21 cellular contexts compared by ENCODE assay signal in genomic region chr19:39871886-39872866, GRCh38. TPM values are rescaled to one million over a fixed set of nuclear protein-coding genes. Genes with fewer than 3 reads are reported as not detected.
DNase-seq lines count a peak whose midpoint lies in the region; ATAC-seq, FAIRE-seq and TF ChIP-seq lines count a peak whose summit lies in the region.
"Had no signal": no experiment of that assay in that cellular context is flagged by ENCODE, and none has a peak within 500 bp of the region (broad histone marks: within the 10 kb centered on the region; RNA-seq: fewer than 3 reads in every experiment).

No MANE protein-coding gene starts in this region.

- ATAC-seq in GM19452 (IDR thresholded peaks at IDR 0.05; ENCODE audit: unreplicated experiment), result no peak

- no peak overlapping the region for H2AK5ac ChIP-seq in H1 (ENCODE audit: low read depth, low read length)
- peak overlapping the region; percentile 43 for H2AK5ac ChIP-seq in neuronal stem cell (ENCODE audit: low read depth, low read length)

- WGBS in H1 (ENCODE audit: extremely low coverage in 1 of 2, insufficient coverage in 1 of 2, insufficient read length in 1 of 2, insufficient replicate concordance in 2 of 2, low coverage in 1 of 2, low lambda C conversion rate in 2 of 2, missing lambda C conversion rate in 1 of 2), 2 experiments, result 94% methylated on average over 39 of the region's 47 CpGs; no CpG with 5 or more reads in 1 of the 2 experiments
- whole genome bisulfite sequencing in neuronal stem cell (ENCODE audit: extremely low coverage in 2 of 2, insufficient read length in 2 of 2, insufficient replicate concordance in 1 of 2), 2 donors, result no CpG with 5 or more reads among the region's 47 CpGs

- DNase-seq in H7 (peak; percentile 36), H1 (ENCODE audit: low read depth in 1 of 2, low spot score in 2 of 2) (no peak), neuronal stem cell (ENCODE audit: low spot score) (no peak), hippocampal formation (lab: John Stamatoyannopoulos, UW) (no peak)
- DNase-seq in effector CD4-positive, alpha-beta T cell, result no peak
- DNase-seq: ACHN; BE2C; C1 segment of cervical spinal cord; CD4-positive, CD25-positive, alpha-beta regulatory T cell; CD8-positive, alpha-beta memory T cell; COR-L47; DMS 273 treated with DMSO at 0.1 percent for 48 hours; DMS79; GDM1; GOT3 had no signal

- no peak for TF ChIP-seq POLR2A in H1 (IDR thresholded peaks at IDR 0.05; ENCODE audit: control extremely low read depth in 1 of 2, low read depth in 2 of 2, low read length in 2 of 2)

- H3K9ac ChIP-seq in H1 (replicated peaks in 1 of 4; ENCODE audit: extremely low read depth in 1 of 4, low read depth in 3 of 4, low read length in 3 of 4), result no peak overlapping the region
- H3K9ac ChIP-seq in neuronal stem cell (ENCODE audit: low read depth, low read length, poor library complexity), result peak overlapping the region; percentile 21

- no peak for FAIRE-seq in H1 (lab: Jason Lieb, UNC)
- FAIRE-seq: A204.1, GM12892, GM18507 had no signal

- H3K79me1 ChIP-seq in H1 (ENCODE audit: low read depth, low read length) (no peaks in the 10 kb centered on the region), neuronal stem cell (ENCODE audit: low read depth, low read length) (no peaks in the 10 kb centered on the region)

- H3K4me2 ChIP-seq in H1 (ENCODE audit: insufficient read depth in 1 of 2, low read depth in 2 of 2, low read length in 2 of 2) (no peak overlapping the region), neuronal stem cell (ENCODE audit: insufficient read depth, low read length, poor library complexity, severe bottlenecking) (no peak overlapping the region)

- TF ChIP-seq CTCF in HEK293 (tag by site-specific recombination; IDR thresholded peaks at IDR 0.05), result no peak
- no peak for TF ChIP-seq CTCF in H1 (IDR thresholded peaks at IDR 0.05; ENCODE audit: control extremely low read depth in 1 of 3, insufficient read depth in 1 of 3, low read depth in 1 of 3, low read length in 3 of 3)

- H3K23ac ChIP-seq in H1 (ENCODE audit: insufficient read length) (no peak overlapping the region), neuronal stem cell (ENCODE audit: low read depth, low read length, poor library complexity) (no peak overlapping the region)

- H2BK12ac ChIP-seq in H1 (ENCODE audit: low read depth, low read length) (no peak overlapping the region), neuronal stem cell (ENCODE audit: low read length) (no peak overlapping the region)

- H3K56ac ChIP-seq in H1 (replicated peaks; ENCODE audit: insufficient read length, low read depth, low read length), result no peak overlapping the region

- CTCF ChIA-PET in HEK293 (lab: Yijun Ruan, JAX) (interaction anchor here (0.7 kb wide), 1 partner anchor 27 kb away, joined by 3 read pairs; no protein-coding TSS in a partner anchor), H1 (lab: Charles Lee; ENCODE audit: partially characterized antibody) (no interaction called here)

- H4K5ac ChIP-seq in H1 (ENCODE audit: insufficient read length, low read depth, low read length), result no peak overlapping the region

- H2BK5ac ChIP-seq in H1 (ENCODE audit: low read depth, low read length) (no peak overlapping the region), neuronal stem cell (ENCODE audit: low read length) (no peak overlapping the region)

- H3K14ac ChIP-seq in H1 (ENCODE audit: insufficient read length) (no peak overlapping the region), neuronal stem cell (ENCODE audit: low read length) (no peak overlapping the region)

- H3K79me2 ChIP-seq in H1 (ENCODE audit: control insufficient read depth in 1 of 2, insufficient read depth in 2 of 2, low read length in 2 of 2), result no peaks in the 10 kb centered on the region

- no peak for TF ChIP-seq EP300 in H1 (IDR thresholded peaks at IDR 0.05; ENCODE audit: borderline replicate concordance in 1 of 2, low read depth in 2 of 2, low read length in 2 of 2)

- TF ChIP-seq RAD21 in H1 (IDR thresholded peaks at IDR 0.05 in 1 of 2, conservative IDR thresholded peaks at IDR 0.05 in 1 of 2; ENCODE audit: low read depth in 2 of 2, low read length in 2 of 2), result no peak

- H3K27me3 ChIP-seq in H7 (ENCODE audit: control insufficient read depth, insufficient read depth, low read length) (no peaks in the 10 kb centered on the region), H1 (replicated peaks in 1 of 4; ENCODE audit: control insufficient read depth in 3 of 4, extremely low read depth in 1 of 4, insufficient read depth in 3 of 4, low read length in 3 of 4) (no peaks in the 10 kb centered on the region), neuronal stem cell (ENCODE audit: control insufficient read depth in 3 of 3, insufficient read depth in 3 of 3, low read depth in 1 of 3, low read length in 3 of 3) (no peaks in the 10 kb centered on the region)
- H3K27me3 ChIP-seq: BE2C had no signal

- H4K91ac ChIP-seq in H1 (replicated peaks; ENCODE audit: insufficient read length, low read length) (no peak overlapping the region), neuronal stem cell (ENCODE audit: low read depth, low read length, poor library complexity) (no peak overlapping the region)

- H3K18ac ChIP-seq in H1 (ENCODE audit: extremely low read depth, low read length), result no peak overlapping the region
- peak overlapping the region; percentile 48 for H3K18ac ChIP-seq in neuronal stem cell (ENCODE audit: low read length)

- H4K8ac ChIP-seq in H1 (ENCODE audit: extremely low read depth, insufficient read depth, low read length) (peak overlapping the region; percentile 68; the same call in 1 of the 2 replicates), neuronal stem cell (ENCODE audit: low read depth, low read length) (peak overlapping the region; percentile 17)

- H3K4ac ChIP-seq in H1 (replicated peaks; ENCODE audit: insufficient read length, low read depth, low read length) (no peak overlapping the region), neuronal stem cell (ENCODE audit: low read length) (no peak overlapping the region)

- H2BK20ac ChIP-seq in H1 (ENCODE audit: low read length), result no peak overlapping the region

- no peaks in the 10 kb centered on the region for H3K23me2 ChIP-seq in H1 (ENCODE audit: low read depth, low read length)

- no peaks in the 10 kb centered on the region for H4K20me1 ChIP-seq in H1 (replicated peaks in 1 of 2; ENCODE audit: control insufficient read depth in 1 of 2, insufficient read depth in 2 of 2, low read length in 2 of 2)

- H3K9me3 ChIP-seq in HEK293 (ENCODE audit: control insufficient read depth, insufficient read depth, low read depth, low read length) (no peaks in the 10 kb centered on the region), H1 (ENCODE audit: insufficient read depth in 2 of 2, low read depth in 1 of 2, low read length in 1 of 2) (no peaks in the 10 kb centered on the region), neuronal stem cell (replicated peaks in 1 of 2; ENCODE audit: control insufficient read depth in 2 of 2, insufficient read depth in 1 of 2, low read depth in 1 of 2, low read length in 2 of 2) (no peaks in the 10 kb centered on the region)
- H3K9me3 ChIP-seq: BE2C, HAP-1 had no signal

- H3K4me1 ChIP-seq in HEK293 (ENCODE audit: control insufficient read depth, insufficient read depth, low read length) (peaks cover 6% of the 10 kb centered on the region), H1 (replicated peaks in 1 of 4; ENCODE audit: control insufficient read depth in 3 of 4, insufficient read depth in 4 of 4, low read length in 3 of 4) (peaks cover 0 to 6% (median 4%) of the 10 kb centered on the region in 4 experiments; a peak in 4 of 7 replicates), neuronal stem cell (ENCODE audit: control insufficient read depth in 2 of 2, insufficient read depth in 1 of 2, low read depth in 1 of 2, low read length in 2 of 2) (peaks cover 0 to 5% of the 10 kb centered on the region in 2 donors)
- H3K4me1 ChIP-seq: BE2C, HAP-1 had no signal

- no peaks in the 10 kb centered on the region for H3K36me3 ChIP-seq in H7 (replicated peaks; ENCODE audit: control insufficient read depth, insufficient read depth, low read length)
- no peaks in the 10 kb centered on the region for H3K36me3 ChIP-seq in HEK293 (ENCODE audit: control insufficient read depth in 2 of 2, insufficient read depth in 1 of 2, low read length in 2 of 2)
- no peaks in the 10 kb centered on the region for H3K36me3 ChIP-seq in H1 (ENCODE audit: control insufficient read depth in 2 of 4, insufficient read depth in 4 of 4, low read length in 3 of 4)
- H3K36me3 ChIP-seq in neuronal stem cell (replicated peaks in 1 of 2; ENCODE audit: control insufficient read depth in 2 of 2, insufficient read depth in 2 of 2, low read length in 2 of 2), result no peaks in the 10 kb centered on the region
- H3K36me3 ChIP-seq: BE2C, HAP-1 had no signal

- POLR2A ChIA-PET in HEK293 (lab: Yijun Ruan, JAX), result no interaction called here
- POLR2A ChIA-PET in H1 (lab: Charles Lee; ENCODE audit: partially characterized antibody), result no interaction called here

- H2BK120ac ChIP-seq in H1 (replicated peaks; ENCODE audit: low read depth, low read length) (no peak overlapping the region), neuronal stem cell (ENCODE audit: low read depth, low read length) (no peak overlapping the region)

- H3K4me3 ChIP-seq in H7 (ENCODE audit: insufficient read depth, low read depth, low read length), result no peak overlapping the region
- H3K4me3 ChIP-seq in HEK293 (ENCODE audit: low read depth, low read length), result no peak overlapping the region
- H3K4me3 ChIP-seq in H1 (ENCODE audit: extremely low read depth in 1 of 4, insufficient read depth in 2 of 4, low read depth in 3 of 4, low read length in 4 of 4), result no peak overlapping the region
- H3K4me3 ChIP-seq in neuronal stem cell (ENCODE audit: low read length in 2 of 2), result no peak overlapping the region
- H3K4me3 ChIP-seq: HAP-1 had no signal

- H2BK15ac ChIP-seq in H1 (ENCODE audit: low read length) (no peak overlapping the region), neuronal stem cell (ENCODE audit: low read length) (peak overlapping the region; percentile 21)

- H2AFZ ChIP-seq in H1 (ENCODE audit: low read length), result no peak overlapping the region
- no peak overlapping the region for H2AFZ ChIP-seq in neuronal stem cell (ENCODE audit: low read length)

- H3K27ac ChIP-seq in HEK293 (ENCODE audit: extremely low read depth, low read depth, low read length) (no peak overlapping the region), H1 (ENCODE audit: low read depth, low read length) (no peak overlapping the region), neuronal stem cell (replicated peaks; ENCODE audit: low read length) (no peak overlapping the region)

RNA-seq across cellular contexts. Expression of gene FBL, which starts 26.0 kb away (rescaled TPM):
- 376 and 414 TPM in 2 replicates for total RNA-seq in H7 (2014; rRNA removed; shearing (Covaris generic))
- 790 and 809 TPM in 2 replicates for total RNA-seq in H1 (2021; fragmentation: NEBNext Ultra II Directional; extraction: Animal tissue kit (Norgen Biotek cat#: 25700))
- 1,361 and 1,596 TPM in 2 replicates for polyA plus RNA-seq in H1 (2011; rRNA removed)
- 1,243 TPM for polyA plus RNA-seq in H1 (2011; cell fraction: cytosol; rRNA removed)
- polyA plus RNA-seq in H1 (2011; cell fraction: nucleus; rRNA removed), result 952 TPM
- 966 to 1,051 TPM (median 1,032 TPM) in 4 replicates for polyA plus RNA-seq in H1 (2012, experiment 1 of 2)
- polyA plus RNA-seq in H1 (2012, experiment 2 of 2), result 913 TPM
- polyA plus RNA-seq in H1 (2013, experiment 1 of 2), result 573 TPM
- polyA plus RNA-seq in H1 (2013, experiment 2 of 2), result 620 TPM
- polyA minus RNA-seq in H1 (2011; rRNA and poly(A)+ RNA removed), result 1,139 and 1,169 TPM in 2 replicates
- polyA minus RNA-seq in H1 (2011; cell fraction: cytosol; rRNA and poly(A)+ RNA removed), result 277 TPM
- polyA minus RNA-seq in H1 (2011; cell fraction: nucleus; rRNA and poly(A)+ RNA removed), result 150 TPM
- polyA plus RNA-seq in neuronal stem cell (2013, experiment 1 of 2), result 435 TPM
- polyA plus RNA-seq in neuronal stem cell (2013, experiment 2 of 2), result 415 TPM

RNA-seq across cellular contexts. Expression of gene DYRK1B, which starts 38.2 kb away (rescaled TPM):
- 5.4 and 6.9 TPM in 2 replicates for total RNA-seq in H7 (2014; rRNA removed; shearing (Covaris generic))
- 14.8 and 15.8 TPM in 2 replicates for total RNA-seq in H1 (2021; fragmentation: NEBNext Ultra II Directional; extraction: Animal tissue kit (Norgen Biotek cat#: 25700))
- polyA plus RNA-seq in H1 (2011; rRNA removed), result 6.9 and 13.6 TPM in 2 replicates
- polyA plus RNA-seq in H1 (2011; cell fraction: cytosol; rRNA removed), result 4.5 TPM
- polyA plus RNA-seq in H1 (2011; cell fraction: nucleus; rRNA removed), result 18.1 TPM
- 6.9 to 16.5 TPM (median 11.2 TPM) in 4 replicates for polyA plus RNA-seq in H1 (2012, experiment 1 of 2)
- polyA plus RNA-seq in H1 (2012, experiment 2 of 2), result 10.4 TPM
- polyA plus RNA-seq in H1 (2013, experiment 1 of 2), result 9.1 TPM
- 9.4 TPM for polyA plus RNA-seq in H1 (2013, experiment 2 of 2)
- polyA minus RNA-seq in H1 (2011; rRNA and poly(A)+ RNA removed), result 4.7 and 13.1 TPM in 2 replicates
- 12.2 TPM for polyA minus RNA-seq in H1 (2011; cell fraction: cytosol; rRNA and poly(A)+ RNA removed)
- 11.7 TPM for polyA minus RNA-seq in H1 (2011; cell fraction: nucleus; rRNA and poly(A)+ RNA removed)
- polyA plus RNA-seq in neuronal stem cell (2013, experiment 1 of 2), result 36.7 TPM
- 35.1 TPM for polyA plus RNA-seq in neuronal stem cell (2013, experiment 2 of 2)
